In genomic region chr17:45147581-45148182, GRCh38 we compare ENCODE assay signal across 1 cellular context.
TF ChIP-seq lines count a peak whose summit lies in the region.

No MANE protein-coding gene starts in this region.

TF ChIP-seq in K562, 482 proteins besides CTCF, POLR2A, EP300 and RAD21 (continued from another document and continues in another):
- TF ChIP-seq HBP1 (CRISPR knock-in tag; IDR thresholded peaks at IDR 0.05) (peak; percentile 68; the same call in 1 of the 2 replicates), ZNF133 (CRISPR knock-in tag; IDR thresholded peaks at IDR 0.05) (no peak), HCFC1 (IDR thresholded peaks at IDR 0.05; ENCODE audit: low read depth, low read length) (peak; percentile 48), GABPB2 (CRISPR knock-in tag; conservative IDR thresholded peaks at IDR 0.05) (peak; percentile 77; the same call in 1 of the 2 replicates), ZNF436 (CRISPR knock-in tag; IDR thresholded peaks at IDR 0.05) (0 out of 2 replicates have a peak, but pooled peaks have one; percentile 3), TBL1XR1 (IDR thresholded peaks at IDR 0.05; ENCODE audit: low read length in 2 of 2) (peak in 1 of 2 experiments; percentile 72; a peak in 3 of 4 replicates), ZFP30 (CRISPR knock-in tag; IDR thresholded peaks at IDR 0.05; ENCODE audit: borderline replicate concordance) (no peak), TAF7 (tag; IDR thresholded peaks at IDR 0.05) (peak; percentile 79), HNRNPUL1 (IDR thresholded peaks at IDR 0.05; ENCODE audit: low read length) (no peak), ZNF175 (CRISPR knock-in tag; IDR thresholded peaks at IDR 0.05; ENCODE audit: low read depth) (0 out of 2 replicates have a peak, but pooled peaks have one; percentile 8), ARID3A (IDR thresholded peaks at IDR 0.05; ENCODE audit: borderline replicate concordance, low read depth, low read length) (0 out of 2 replicates have a peak, but pooled peaks have one; percentile 83), HINFP (tag; conservative IDR thresholded peaks at IDR 0.05; ENCODE audit: low read depth) (no peak), NKRF (IDR thresholded peaks at IDR 0.05; ENCODE audit: borderline replicate concordance) (peak; percentile 52; the same call in 1 of the 2 replicates), NFE2L1 (tag; IDR thresholded peaks at IDR 0.05; ENCODE audit: borderline replicate concordance, low read depth) (no peak), NR1H2 (CRISPR knock-in tag; IDR thresholded peaks at IDR 0.05) (no peak), FOXP4 (CRISPR knock-in tag; IDR thresholded peaks at IDR 0.05; ENCODE audit: borderline replicate concordance) (no peak), ARHGAP35 (IDR thresholded peaks at IDR 0.05; ENCODE audit: partially characterized antibody) (no peak), ZNF224 (CRISPR knock-in tag; IDR thresholded peaks at IDR 0.05) (no peak), ATF6 (CRISPR knock-in tag; IDR thresholded peaks at IDR 0.05) (no peak), ZKSCAN3 (CRISPR knock-in tag; IDR thresholded peaks at IDR 0.05) (no peak), ZNF518B (CRISPR knock-in tag; IDR thresholded peaks at IDR 0.05) (no peak), ZNF41 (CRISPR knock-in tag; conservative IDR thresholded peaks at IDR 0.05) (peak; percentile 65; the same call in 1 of the 2 replicates), PURB (CRISPR knock-in tag; IDR thresholded peaks at IDR 0.05; ENCODE audit: low read depth) (no peak), ZNF77 (CRISPR knock-in tag; IDR thresholded peaks at IDR 0.05) (no peak), ZNF785 (CRISPR knock-in tag; IDR thresholded peaks at IDR 0.05) (no peak), ZNF384 (IDR thresholded peaks at IDR 0.05; ENCODE audit: low read depth, low read length) (no peak), ATF4 (CRISPR knock-in tag; IDR thresholded peaks at IDR 0.05) (no peak), ESRRB (CRISPR knock-in tag; IDR thresholded peaks at IDR 0.05; ENCODE audit: borderline replicate concordance) (no peak), HMG20B (CRISPR knock-in tag; IDR thresholded peaks at IDR 0.05) (no peak), XRCC5 (IDR thresholded peaks at IDR 0.05; ENCODE audit: low read depth, low read length) (no peak), STAG1 (CRISPR knock-in tag; IDR thresholded peaks at IDR 0.05; ENCODE audit: borderline replicate concordance) (no peak), MBD1 (CRISPR knock-in tag; IDR thresholded peaks at IDR 0.05) (no peak), ZNF431 (CRISPR knock-in tag; IDR thresholded peaks at IDR 0.05) (peak; percentile 73; the same call in 1 of the 2 replicates), HNRNPK (IDR thresholded peaks at IDR 0.05; ENCODE audit: low read depth, low read length, poor library complexity, severe bottlenecking) (no peak), CC2D1A (IDR thresholded peaks at IDR 0.05) (0 out of 2 replicates have a peak, but pooled peaks have one; percentile 13)
- TF ChIP-seq, protein P1, sequence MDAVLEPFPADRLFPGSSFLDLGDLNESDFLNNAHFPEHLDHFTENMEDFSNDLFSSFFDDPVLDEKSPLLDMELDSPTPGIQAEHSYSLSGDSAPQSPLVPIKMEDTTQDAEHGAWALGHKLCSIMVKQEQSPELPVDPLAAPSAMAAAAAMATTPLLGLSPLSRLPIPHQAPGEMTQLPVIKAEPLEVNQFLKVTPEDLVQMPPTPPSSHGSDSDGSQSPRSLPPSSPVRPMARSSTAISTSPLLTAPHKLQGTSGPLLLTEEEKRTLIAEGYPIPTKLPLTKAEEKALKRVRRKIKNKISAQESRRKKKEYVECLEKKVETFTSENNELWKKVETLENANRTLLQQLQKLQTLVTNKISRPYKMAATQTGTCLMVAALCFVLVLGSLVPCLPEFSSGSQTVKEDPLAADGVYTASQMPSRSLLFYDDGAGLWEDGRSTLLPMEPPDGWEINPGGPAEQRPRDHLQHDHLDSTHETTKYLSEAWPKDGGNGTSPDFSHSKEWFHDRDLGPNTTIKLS (IDR thresholded peaks at IDR 0.05; ENCODE audit: borderline replicate concordance, low read depth): no peak
- TF ChIP-seq, protein P2, sequence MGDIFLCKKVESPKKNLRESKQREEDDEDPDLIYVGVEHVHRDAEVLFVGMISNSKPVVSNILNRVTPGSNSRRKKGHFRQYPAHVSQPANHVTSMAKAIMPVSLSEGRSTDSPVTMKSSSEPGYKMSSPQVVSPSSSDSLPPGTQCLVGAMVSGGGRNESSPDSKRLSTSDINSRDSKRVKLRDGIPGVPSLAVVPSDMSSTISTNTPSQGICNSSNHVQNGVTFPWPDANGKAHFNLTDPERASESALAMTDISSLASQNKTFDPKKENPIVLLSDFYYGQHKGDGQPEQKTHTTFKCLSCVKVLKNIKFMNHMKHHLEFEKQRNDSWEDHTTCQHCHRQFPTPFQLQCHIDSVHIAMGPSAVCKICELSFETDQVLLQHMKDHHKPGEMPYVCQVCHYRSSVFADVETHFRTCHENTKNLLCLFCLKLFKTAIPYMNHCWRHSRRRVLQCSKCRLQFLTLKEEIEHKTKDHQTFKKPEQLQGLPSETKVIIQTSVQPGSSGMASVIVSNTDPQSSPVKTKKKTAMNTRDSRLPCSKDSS (IDR thresholded peaks at IDR 0.05; ENCODE audit: low read depth, partially characterized antibody): no peak
